19 cellular contexts compared by ENCODE assay signal in the genomic region with DNA sequence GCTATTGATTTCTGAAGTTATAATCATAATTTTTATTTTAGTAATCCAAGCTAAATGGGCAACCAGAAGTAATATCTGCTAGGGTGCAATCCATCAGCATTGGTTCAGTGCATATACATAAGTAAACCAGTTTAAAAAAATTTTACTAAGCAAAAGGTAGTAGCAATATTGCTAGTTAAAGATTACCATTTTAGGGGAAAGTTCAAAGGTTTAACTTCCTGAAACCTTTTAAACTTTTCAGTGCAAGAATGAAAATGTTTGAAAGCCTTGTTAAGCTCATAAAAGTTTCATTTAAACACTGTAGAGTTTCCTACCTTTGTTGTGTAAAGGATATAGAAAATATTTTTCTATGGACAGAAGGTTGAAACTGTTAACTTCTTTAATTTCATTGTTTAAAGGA.
"Had no signal": no experiment of that assay in that cellular context is flagged by ENCODE, and none has a peak within 500 bp of the region (broad histone marks: within the 10 kb centered on the region; RNA-seq: fewer than 3 reads in every experiment).

No MANE protein-coding gene starts in this region.

- H3K9me3 ChIP-seq: body of pancreas, esophagus muscularis mucosa, prostate gland, stomach, suprapubic skin, tibial nerve had no signal

- H3K27ac ChIP-seq: body of pancreas, cardiac muscle cell, dorsolateral prefrontal cortex, esophagus muscularis mucosa, prostate gland, stomach, suprapubic skin, tibial nerve had no signal

- H3K9me3 Mint-ChIP-seq: activated CD4-positive, alpha-beta memory T cell treated with anti-CD3 and anti-CD28 coated beads, Interleukin-2, amount 10 ng/mL, durations not matched to agents 7 days and 5 days; activated CD4-positive, alpha-beta T cell treated with anti-CD3 and anti-CD28 coated beads, Interleukin-2, amount 10 ng/mL, durations not matched to agents 24 days and 14 days; activated T-helper 1 cell treated with anti-CD3 and anti-CD28 coated beads, Interleukin-12 subunit alpha, Interleukin-12 subunit beta, Interleukin-2, Interleukin-4 antibody, amounts not matched to agents 30 ng/mL and 10 ng/mL and 1 ng/mL, durations not matched to agents 14 hours and 24 hours and 36 hours had no signal

- H3K27me3 Mint-ChIP-seq: activated CD4-positive, alpha-beta memory T cell treated with anti-CD3 and anti-CD28 coated beads, Interleukin-2, amount 10 ng/mL, durations not matched to agents 7 days and 5 days; activated CD4-positive, alpha-beta T cell treated with anti-CD3 and anti-CD28 coated beads, Interleukin-2, amount 10 ng/mL, durations not matched to agents 24 days and 14 days; activated naive CD8-positive, alpha-beta T cell treated with anti-CD3 and anti-CD28 coated beads, Interleukin-2, amount 50 U/mL, for 24 hours; naive thymus-derived CD8-positive, alpha-beta T cell had no signal

- H3K4me1 Mint-ChIP-seq: activated CD4-positive, alpha-beta memory T cell treated with anti-CD3 and anti-CD28 coated beads, Interleukin-2, amount 10 ng/mL, durations not matched to agents 7 days and 5 days; activated CD4-positive, alpha-beta T cell treated with anti-CD3 and anti-CD28 coated beads, Interleukin-2, amount 10 ng/mL, durations not matched to agents 24 days and 14 days had no signal

- H3K36me3 ChIP-seq: prostate gland had no signal

- H3K4me3 ChIP-seq: body of pancreas, cardiac muscle cell, dorsolateral prefrontal cortex, esophagus muscularis mucosa, lung, prostate gland, stomach, suprapubic skin, tibial nerve had no signal

- H3K27ac Mint-ChIP-seq: activated CD4-positive, alpha-beta memory T cell treated with anti-CD3 and anti-CD28 coated beads, Interleukin-2, amount 10 ng/mL, durations not matched to agents 7 days and 5 days; activated CD4-positive, alpha-beta T cell treated with anti-CD3 and anti-CD28 coated beads, Interleukin-2, amount 10 ng/mL, durations not matched to agents 24 days and 14 days; activated T-helper 1 cell treated with anti-CD3 and anti-CD28 coated beads, Interleukin-12 subunit alpha, Interleukin-12 subunit beta, Interleukin-2, Interleukin-4 antibody, amounts not matched to agents 30 ng/mL and 10 ng/mL and 1 ng/mL, durations not matched to agents 14 hours and 24 hours and 36 hours had no signal

- H3K4me3 Mint-ChIP-seq: activated CD4-positive, alpha-beta memory T cell treated with anti-CD3 and anti-CD28 coated beads, Interleukin-2, amount 10 ng/mL, durations not matched to agents 7 days and 5 days; activated CD4-positive, alpha-beta T cell treated with anti-CD3 and anti-CD28 coated beads, Interleukin-2, amount 10 ng/mL, durations not matched to agents 24 days and 14 days; activated naive CD8-positive, alpha-beta T cell treated with anti-CD3 and anti-CD28 coated beads, Interleukin-2, amount 50 U/mL, for 24 hours; activated T-helper 1 cell treated with anti-CD3 and anti-CD28 coated beads, Interleukin-12 subunit alpha, Interleukin-12 subunit beta, Interleukin-2, Interleukin-4 antibody, amounts not matched to agents 30 ng/mL and 10 ng/mL and 1 ng/mL, durations not matched to agents 14 hours and 24 hours and 36 hours; naive thymus-derived CD8-positive, alpha-beta T cell had no signal

- H3K4me1 ChIP-seq: body of pancreas, esophagus muscularis mucosa, prostate gland, stomach, suprapubic skin, tibial nerve had no signal

- H3K27me3 ChIP-seq: body of pancreas, cardiac muscle cell, dorsolateral prefrontal cortex, esophagus muscularis mucosa, stomach, suprapubic skin, tibial nerve had no signal

- DNase-seq: activated CD4-positive, alpha-beta memory T cell treated with anti-CD3 and anti-CD28 coated beads, Interleukin-2, amount 10 ng/mL, durations not matched to agents 7 days and 5 days; activated CD4-positive, alpha-beta T cell treated with anti-CD3 and anti-CD28 coated beads, Interleukin-2, amount 10 ng/mL, durations not matched to agents 24 days and 14 days; activated gamma-delta T cell; activated naive CD4-positive, alpha-beta T cell treated with anti-CD3 and anti-CD28 coated beads, Interleukin-2, amount 50 U/mL, for 16 hours; activated naive CD8-positive, alpha-beta T cell treated with anti-CD3 and anti-CD28 coated beads, Interleukin-2, amount 50 U/mL, for 24 hours; body of pancreas; dorsolateral prefrontal cortex; hypothalamus; left cardiac atrium; naive thymus-derived CD8-positive, alpha-beta T cell; stimulated activated CD4-positive, alpha-beta T cell treated with anti-CD3 and anti-CD28 coated beads, Interleukin-12 subunit alpha, Interleukin-12 subunit beta, amount 100 ng/mL, for 4 hours; stomach had no signal

- ATAC-seq: activated naive CD8-positive, alpha-beta T cell treated with anti-CD3 and anti-CD28 coated beads, Interleukin-2, amount 50 U/mL, for 24 hours; body of pancreas; left cardiac atrium; naive thymus-derived CD8-positive, alpha-beta T cell had no signal
